1 cellular context compared by ENCODE assay signal in the genomic region with DNA sequence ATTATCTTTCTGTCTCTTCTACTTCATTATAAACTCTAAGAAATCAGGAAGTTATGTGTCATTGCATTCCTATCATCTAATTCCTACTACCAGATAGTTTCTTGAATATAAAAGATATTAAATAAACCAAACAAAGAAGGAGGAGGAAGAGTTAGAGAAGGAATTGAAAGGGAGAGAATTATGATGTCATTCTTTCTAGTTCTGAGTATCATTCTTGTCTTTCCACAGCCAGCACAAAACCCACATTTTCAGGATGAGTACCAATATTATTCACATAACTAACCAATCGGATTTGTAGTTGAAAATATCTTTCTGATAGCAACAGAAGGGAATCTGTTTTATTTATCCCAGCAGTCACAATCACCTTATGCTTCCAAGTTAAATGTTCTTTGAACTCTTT.
TF ChIP-seq lines count a peak whose summit lies in the region.

No MANE protein-coding gene starts in this region.

TF ChIP-seq in GM12878, 131 proteins besides CTCF, POLR2A, EP300 and RAD21 (continued from another document):
- TF ChIP-seq, protein P1, sequence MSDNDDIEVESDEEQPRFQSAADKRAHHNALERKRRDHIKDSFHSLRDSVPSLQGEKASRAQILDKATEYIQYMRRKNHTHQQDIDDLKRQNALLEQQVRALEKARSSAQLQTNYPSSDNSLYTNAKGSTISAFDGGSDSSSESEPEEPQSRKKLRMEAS (IDR thresholded peaks at IDR 0.05; ENCODE audit: low read depth, low read length) = no peak
- TF ChIP-seq RFX5 (IDR thresholded peaks at IDR 0.05; ENCODE audit: low read depth, low read length) (no peak), RUNX3 (IDR thresholded peaks at IDR 0.05; ENCODE audit: low read length) (peak; percentile 80), GABPA (IDR thresholded peaks at IDR 0.05; ENCODE audit: low read depth) (0 out of 2 replicates have a peak, but pooled peaks have one; percentile 19), IRF4 (IDR thresholded peaks at IDR 0.05; ENCODE audit: low read depth, low read length) (peak; percentile 26; the same call in 1 of the 2 replicates), CBFB (IDR thresholded peaks at IDR 0.05; ENCODE audit: low read depth) (no peak), ATF7 (IDR thresholded peaks at IDR 0.05; ENCODE audit: low read depth) (peak; percentile 82), RELB (IDR thresholded peaks at IDR 0.05; ENCODE audit: low read depth) (no peak), NFIC (IDR thresholded peaks at IDR 0.05; ENCODE audit: low read depth, low read length) (peak; percentile 90)
- TF ChIP-seq, protein P2, sequence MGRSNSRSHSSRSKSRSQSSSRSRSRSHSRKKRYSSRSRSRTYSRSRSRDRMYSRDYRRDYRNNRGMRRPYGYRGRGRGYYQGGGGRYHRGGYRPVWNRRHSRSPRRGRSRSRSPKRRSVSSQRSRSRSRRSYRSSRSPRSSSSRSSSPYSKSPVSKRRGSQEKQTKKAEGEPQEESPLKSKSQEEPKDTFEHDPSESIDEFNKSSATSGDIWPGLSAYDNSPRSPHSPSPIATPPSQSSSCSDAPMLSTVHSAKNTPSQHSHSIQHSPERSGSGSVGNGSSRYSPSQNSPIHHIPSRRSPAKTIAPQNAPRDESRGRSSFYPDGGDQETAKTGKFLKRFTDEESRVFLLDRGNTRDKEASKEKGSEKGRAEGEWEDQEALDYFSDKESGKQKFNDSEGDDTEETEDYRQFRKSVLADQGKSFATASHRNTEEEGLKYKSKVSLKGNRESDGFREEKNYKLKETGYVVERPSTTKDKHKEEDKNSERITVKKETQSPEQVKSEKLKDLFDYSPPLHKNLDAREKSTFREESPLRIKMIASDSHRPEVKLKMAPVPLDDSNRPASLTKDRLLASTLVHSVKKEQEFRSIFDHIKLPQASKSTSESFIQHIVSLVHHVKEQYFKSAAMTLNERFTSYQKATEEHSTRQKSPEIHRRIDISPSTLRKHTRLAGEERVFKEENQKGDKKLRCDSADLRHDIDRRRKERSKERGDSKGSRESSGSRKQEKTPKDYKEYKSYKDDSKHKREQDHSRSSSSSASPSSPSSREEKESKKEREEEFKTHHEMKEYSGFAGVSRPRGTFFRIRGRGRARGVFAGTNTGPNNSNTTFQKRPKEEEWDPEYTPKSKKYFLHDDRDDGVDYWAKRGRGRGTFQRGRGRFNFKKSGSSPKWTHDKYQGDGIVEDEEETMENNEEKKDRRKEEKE (IDR thresholded peaks at IDR 0.05) = no peak
- TF ChIP-seq, protein P3, sequence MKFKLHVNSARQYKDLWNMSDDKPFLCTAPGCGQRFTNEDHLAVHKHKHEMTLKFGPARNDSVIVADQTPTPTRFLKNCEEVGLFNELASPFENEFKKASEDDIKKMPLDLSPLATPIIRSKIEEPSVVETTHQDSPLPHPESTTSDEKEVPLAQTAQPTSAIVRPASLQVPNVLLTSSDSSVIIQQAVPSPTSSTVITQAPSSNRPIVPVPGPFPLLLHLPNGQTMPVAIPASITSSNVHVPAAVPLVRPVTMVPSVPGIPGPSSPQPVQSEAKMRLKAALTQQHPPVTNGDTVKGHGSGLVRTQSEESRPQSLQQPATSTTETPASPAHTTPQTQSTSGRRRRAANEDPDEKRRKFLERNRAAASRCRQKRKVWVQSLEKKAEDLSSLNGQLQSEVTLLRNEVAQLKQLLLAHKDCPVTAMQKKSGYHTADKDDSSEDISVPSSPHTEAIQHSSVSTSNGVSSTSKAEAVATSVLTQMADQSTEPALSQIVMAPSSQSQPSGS (IDR thresholded peaks at IDR 0.05; ENCODE audit: low read length) = peak; percentile 89
